ENCODE assay signal across 8 cellular contexts in genomic region chr3:9248232-9249191, GRCh38. TPM values are rescaled to one million over a fixed set of nuclear protein-coding genes. Genes with fewer than 3 reads are reported as not detected.
DNase-seq lines count a peak whose midpoint lies in the region; FAIRE-seq and TF ChIP-seq lines count a peak whose summit lies in the region.

No MANE protein-coding gene starts in this region.

- H3K9me3 Mint-ChIP-seq in astrocyte (ENCODE audit: unreplicated experiment) = no peaks in the 10 kb centered on the region

- H4K20me1 ChIP-seq in MM.1S (ENCODE audit: insufficient read depth, low read length) (no peaks in the 10 kb centered on the region), astrocyte (ENCODE audit: insufficient read depth, low read length) (no peaks in the 10 kb centered on the region)

- intact Hi-C loops in lower leg skin (cut with DNase I; ENCODE audit: low total_unique reads) = no loop called here

- H3K27me3 ChIP-seq in MM.1S (replicated peaks; ENCODE audit: insufficient read depth, low read length) (no peaks in the 10 kb centered on the region), astrocyte (ENCODE audit: insufficient read depth, low read length) (peaks cover 14% of the 10 kb centered on the region), thymus (ENCODE audit: control insufficient read depth, insufficient read depth) (no peaks in the 10 kb centered on the region)

- H3K9ac ChIP-seq in MM.1S (ENCODE audit: low read length) (peak overlapping the region; percentile 32; the same call in 1 of the 2 replicates), astrocyte (ENCODE audit: low read length) (peak overlapping the region; percentile 16)

- TF ChIP-seq CTCF in MM.1S (IDR thresholded peaks at IDR 0.05; ENCODE audit: low read length) = no peak
- no peak for TF ChIP-seq CTCF in astrocyte (IDR thresholded peaks at IDR 0.05; ENCODE audit: insufficient read depth, low read depth, low read length)
- no peak for TF ChIP-seq CTCF in lower leg skin (IDR thresholded peaks at IDR 0.05)

- H2AFZ ChIP-seq in MM.1S (ENCODE audit: low read length) (peak overlapping the region; percentile 87), astrocyte (ENCODE audit: low read depth, low read length) (peak overlapping the region; percentile 49)

- in situ Hi-C loops in Caki2 (cut with HindIII; ENCODE audit: low pct_unique_long_range_greater_than_20kb, low sequenced_read_pairs) = no loop called here

- peaks cover 3% of the 10 kb centered on the region for H3K36me3 Mint-ChIP-seq in astrocyte (ENCODE audit: low read depth, unreplicated experiment)

- H3F3A ChIP-seq in MM.1S (ENCODE audit: insufficient read depth, low read length) = no peaks in the 10 kb centered on the region

- no peak for TF ChIP-seq POLR2A in lower leg skin (IDR thresholded peaks at IDR 0.05)

- H3K27ac Mint-ChIP-seq in astrocyte (ENCODE audit: unreplicated experiment) = no peak overlapping the region

- H3K4me1 ChIP-seq in MM.1S (ENCODE audit: low read length) (no peaks in the 10 kb centered on the region), astrocyte (ENCODE audit: insufficient read depth, low read length) (peaks cover 20% of the 10 kb centered on the region), thymus (ENCODE audit: control insufficient read depth, insufficient read depth, low read length) (peaks cover 4% of the 10 kb centered on the region)

- 7 to 11% methylated on average over 19 of the region's 19 CpGs for WGBS in lower leg skin, 2 donors
- WGBS in thymus = 30% methylated on average over 19 of the region's 19 CpGs

- H3K4me3 ChIP-seq in MM.1S (ENCODE audit: low read length) (peak overlapping the region; percentile 68), astrocyte (ENCODE audit: insufficient read depth, low read depth, low read length) (peak overlapping the region; percentile 71), lower leg skin (ENCODE audit: low read depth, poor library complexity, severe bottlenecking) (peak overlapping the region; percentile 35), thymus (ENCODE audit: low read length) (peak overlapping the region; percentile 60)

- H3K36me3 ChIP-seq in MM.1S (replicated peaks; ENCODE audit: insufficient read depth, low read length) (no peaks in the 10 kb centered on the region), astrocyte (ENCODE audit: insufficient read depth, low read length) (no peaks in the 10 kb centered on the region), thymus (ENCODE audit: control insufficient read depth, insufficient read depth) (no peaks in the 10 kb centered on the region)

- FAIRE-seq in astrocyte (lab: Jason Lieb, UNC) = no peak

- H3K9me2 ChIP-seq in MM.1S (replicated peaks; ENCODE audit: insufficient read depth, low read length) = no peaks in the 10 kb centered on the region

- peaks cover 7% of the 10 kb centered on the region for H3K4me1 Mint-ChIP-seq in astrocyte (ENCODE audit: low read depth, unreplicated experiment)

- DNase-seq in Caki2 (ENCODE audit: low read depth) (peak; percentile 18), MM.1S (no peak), astrocyte (ENCODE audit: low read depth) (no peak), lower leg skin (ENCODE audit: low spot score in 2 of 2) (no peak), mucosa of gallbladder (ENCODE audit: low spot score) (no peak), HT-29 (ENCODE audit: low spot score) (no peak)
- DNase-seq in stimulated activated CD4-positive, alpha-beta T cell treated with anti-CD3 and anti-CD28 coated beads, Interleukin-4, amount 100 ng/mL, for 24 hours = no peak

- H3K4me3 Mint-ChIP-seq in astrocyte (ENCODE audit: unreplicated experiment) = peak overlapping the region; percentile 87

- H3K9me3 ChIP-seq in MM.1S (replicated peaks; ENCODE audit: insufficient read depth, low read length) = no peaks in the 10 kb centered on the region
- H3K9me3 ChIP-seq in astrocyte (ENCODE audit: insufficient read depth, low read depth, low read length) = no peaks in the 10 kb centered on the region
- H3K9me3 ChIP-seq in thymus (ENCODE audit: control insufficient read depth) = no peaks in the 10 kb centered on the region

- H3K27ac ChIP-seq in MM.1S (ENCODE audit: low read length) (no peak overlapping the region), astrocyte (ENCODE audit: low read depth, low read length) (no peak overlapping the region), thymus (ENCODE audit: low read depth) (no peak overlapping the region)

- H3K27me3 Mint-ChIP-seq in astrocyte (ENCODE audit: low read depth, unreplicated experiment) = peaks cover 2% of the 10 kb centered on the region

- no peaks in the 10 kb centered on the region for H3K79me2 ChIP-seq in MM.1S (ENCODE audit: low read length)
- no peaks in the 10 kb centered on the region for H3K79me2 ChIP-seq in astrocyte (ENCODE audit: insufficient read depth, low read length)

- H3K4me2 ChIP-seq in MM.1S (ENCODE audit: low read depth, low read length) (peak overlapping the region; percentile 99), astrocyte (ENCODE audit: low read length) (peak overlapping the region; percentile 99)

RNA-seq across cellular contexts. Expression of gene SRGAP3, which starts 0.9 kb away (rescaled TPM):
- total RNA-seq in Caki2 (2014; rRNA removed; shearing (Covaris generic); ENCODE audit: low replicate concordance) = 1.8 and 7.6 TPM in 2 replicates
- total RNA-seq in astrocyte (3.9 and 5.4 TPM in 2 replicates), lower leg skin (10 to 100 TPM; 13.7 to 27.7 (median 18.5) TPM), mucosa of gallbladder (7.8 TPM)
- 3.9 TPM for polyA plus RNA-seq in thymus
- 0.20 and 0.21 TPM in 2 replicates for total RNA-seq in HT-29 (2014; rRNA removed; shearing (Covaris generic))
